In genomic region chr2:36951574-36951973, GRCh38 we compare ENCODE assay signal across 11 cellular contexts. TPM values are rescaled to one million over a fixed set of nuclear protein-coding genes. Genes with fewer than 3 reads are reported as not detected.
DNase-seq lines count a peak whose midpoint lies in the region; ATAC-seq and TF ChIP-seq lines count a peak whose summit lies in the region.
"Had no signal": no experiment of that assay in that cellular context is flagged by ENCODE, and none has a peak within 500 bp of the region (broad histone marks: within the 10 kb centered on the region; RNA-seq: fewer than 3 reads in every experiment).

No MANE protein-coding gene starts in this region.

- WGBS in esophagus, 2 donors: 86 to 89% methylated on average over 7 of the region's 7 CpGs
- WGBS in lower leg skin, 2 donors: 86 to 93% methylated on average over 7 of the region's 7 CpGs

- ATAC-seq in omental fat pad (ENCODE audit: low FRiP score) (peak; percentile 81), HG03520 (IDR thresholded peaks at IDR 0.05; ENCODE audit: unreplicated experiment) (no peak)

- no peak for TF ChIP-seq POLR2A in lower leg skin (IDR thresholded peaks at IDR 0.05)

- intact Hi-C loops in lower leg skin (cut with DNase I; ENCODE audit: low total_unique reads): no loop called here

- peak overlapping the region; percentile 36 to 93 for H3K27ac ChIP-seq in esophagus (ENCODE audit: low read depth in 2 of 2, low read length in 1 of 2)

- H3K4me3 ChIP-seq in esophagus (ENCODE audit: low read depth in 1 of 2, low read length in 2 of 2) (no peak overlapping the region), lower leg skin (ENCODE audit: low read depth, poor library complexity, severe bottlenecking) (no peak overlapping the region)
- H3K4me3 ChIP-seq: HAP-1 had no signal

- no peaks in the 10 kb centered on the region for H3K36me3 ChIP-seq in esophagus (ENCODE audit: control insufficient read depth in 2 of 2, insufficient read depth in 2 of 2, low read length in 1 of 2)
- H3K36me3 ChIP-seq: HAP-1 had no signal

- H3K4me1 ChIP-seq in esophagus (ENCODE audit: control insufficient read depth in 2 of 2, insufficient read depth in 2 of 2, low read length in 1 of 2): peaks cover 0 to 2% of the 10 kb centered on the region in 2 donors
- H3K4me1 ChIP-seq: HAP-1 had no signal

- DNase-seq in HCEC 1CT: peak; percentile 82
- peak; percentile 55 for DNase-seq in RPMI7951 (ENCODE audit: low read depth)
- DNase-seq in omental fat pad (ENCODE audit: low spot score): no peak
- no peak for DNase-seq in iPS-NIHi7 (ENCODE audit: extremely low spot score)
- DNase-seq in lower leg skin (ENCODE audit: low spot score in 2 of 2): no peak
- no peak for DNase-seq in SKM-1 treated with dmso at 0.1 percent for 144 hours (lab: John Stamatoyannopoulos, UW; ENCODE audit: unreplicated experiment)
- DNase-seq: amygdala, NCI-H187 had no signal

- H3K9me3 ChIP-seq in esophagus (ENCODE audit: control insufficient read depth in 2 of 2, insufficient read depth in 1 of 2, low read depth in 1 of 2, low read length in 1 of 2): no peaks in the 10 kb centered on the region
- H3K9me3 ChIP-seq: HAP-1 had no signal

- no peaks in the 10 kb centered on the region for H3K27me3 ChIP-seq in esophagus (ENCODE audit: control insufficient read depth in 1 of 2, insufficient read depth in 2 of 2, low read length in 2 of 2)

- TF ChIP-seq CTCF in omental fat pad (IDR thresholded peaks at IDR 0.05): no peak
- TF ChIP-seq CTCF in lower leg skin (IDR thresholded peaks at IDR 0.05): no peak

RNA-seq across cellular contexts. Expression of gene STRN, which starts 14.8 kb away (rescaled TPM):
- total RNA-seq in RPMI7951 (2014; rRNA removed; shearing (Covaris generic)): 15.4 and 18.7 TPM in 2 replicates
- 10 to 100 TPM in 1 of 2 donors, 1 to 10 TPM in 1; 9.2 to 12.2 TPM for polyA plus RNA-seq in esophagus
- total RNA-seq in omental fat pad: 10 to 100 TPM; 16.7 to 26.8 (median 21.3) TPM
- 10 to 100 TPM; 34.4 to 41.9 (median 37.9) TPM for total RNA-seq in lower leg skin

Comparison
In these comparisons a context has a peak if more than half of its experiments do, and no peak if none do; other contexts are left out.
1. DNase-seq: peak in HCEC 1CT (single experiment) and RPMI7951 (single experiment); none in omental fat pad (single experiment), iPS-NIHi7 (single experiment), lower leg skin (0 of 2) and SKM-1 treated with dmso at 0.1 percent for 144 hours (single experiment).